In genomic region chr9:38417003-38417965, GRCh38 we compare ENCODE assay signal across 8 cellular contexts. TPM values are rescaled to one million over a fixed set of nuclear protein-coding genes. Genes with fewer than 3 reads are reported as not detected.
DNase-seq lines count a peak whose midpoint lies in the region; ATAC-seq and TF ChIP-seq lines count a peak whose summit lies in the region.

No MANE protein-coding gene starts in this region.

- H3K4me3 Mint-ChIP-seq in activated CD8-positive, alpha-beta T cell treated with anti-CD3 and anti-CD28 coated beads for 36 hours = no peak overlapping the region

- H3K9me3 Mint-ChIP-seq in activated CD8-positive, alpha-beta T cell treated with anti-CD3 and anti-CD28 coated beads for 36 hours = no peaks in the 10 kb centered on the region

- peak; percentile 60 for TF ChIP-seq CTCF in LNCaP clone FGC (IDR thresholded peaks at IDR 0.05; ENCODE audit: control insufficient read depth, extremely low read depth, insufficient read depth)
- peak; percentile 75 for TF ChIP-seq CTCF in activated CD8-positive, alpha-beta T cell treated with anti-CD3 and anti-CD28 coated beads for 36 hours (IDR thresholded peaks at IDR 0.05)

- ATAC-seq in activated CD8-positive, alpha-beta T cell treated with anti-CD3 and anti-CD28 coated beads for 36 hours = peak; percentile 61

- H3K36me3 Mint-ChIP-seq in activated CD8-positive, alpha-beta T cell treated with anti-CD3 and anti-CD28 coated beads for 36 hours (ENCODE audit: low read depth) = no peaks in the 10 kb centered on the region

- intact Hi-C loops in activated CD8-positive, alpha-beta T cell treated with anti-CD3 and anti-CD28 coated beads for 36 hours (cut with micrococcal nuclease) = no loop called here

- POLR2A ChIA-PET in activated CD8-positive, alpha-beta T cell treated with anti-CD3 and anti-CD28 coated beads for 36 hours (lab: Charles Lee) = no interaction called here

- no peaks in the 10 kb centered on the region for H3K4me1 Mint-ChIP-seq in activated CD8-positive, alpha-beta T cell treated with anti-CD3 and anti-CD28 coated beads for 36 hours (ENCODE audit: low read depth)

- H3K27ac Mint-ChIP-seq in activated CD8-positive, alpha-beta T cell treated with anti-CD3 and anti-CD28 coated beads for 36 hours = no peak overlapping the region

- DNase-seq in activated effector memory CD4-positive, alpha-beta T cell treated with anti-CD3 and anti-CD28 coated beads, Interleukin-2, amount 50 U/mL, for 16 hours = peak; percentile 76
- DNase-seq in activated effector memory CD4-positive, alpha-beta T cell treated with Interleukin-2 at 50 U/mL for 16 hours = no peak
- DNase-seq in LNCaP clone FGC (ENCODE audit: low read depth) = no peak
- peak; percentile 75 for DNase-seq in activated CD8-positive, alpha-beta T cell treated with anti-CD3 and anti-CD28 coated beads for 36 hours
- DNase-seq in left kidney (ENCODE audit: low read depth, low spot score) = peak; percentile 59
- no peak for DNase-seq in NOMO-1 treated with DMSO at 0.1 percent for 48 hours (lab: John Stamatoyannopoulos, UW; ENCODE audit: unreplicated experiment)
- no peak for DNase-seq in NCI-H1105 (lab: John Stamatoyannopoulos, UW)
- DNase-seq in AG08396 (ENCODE audit: low spot score) = no peak

- peaks cover 13% of the 10 kb centered on the region for H3K27me3 Mint-ChIP-seq in activated CD8-positive, alpha-beta T cell treated with anti-CD3 and anti-CD28 coated beads for 36 hours

- CTCF ChIA-PET in activated CD8-positive, alpha-beta T cell treated with anti-CD3 and anti-CD28 coated beads for 36 hours (lab: Charles Lee) = interaction anchor here (0.7 to 2.8 kb wide), 9 partner anchors 12 to 503 kb away, joined by 3 to 18 read pairs (median 3); partner anchors contain the start of gene ALDH1B1

- no peak overlapping the region for H3K4me3 ChIP-seq in LNCaP clone FGC (ENCODE audit: low read depth, low read length)

RNA-seq across cellular contexts. Expression of gene IGFBPL1, which starts 7.0 kb away (rescaled TPM):
- not detected for total RNA-seq in activated CD8-positive, alpha-beta T cell treated with anti-CD3 and anti-CD28 coated beads for 36 hours

RNA-seq across cellular contexts. Expression of gene ALDH1B1, which starts 24.8 kb away (rescaled TPM):
- 10 to 100 TPM; 23.9 to 26.5 TPM for total RNA-seq in activated CD8-positive, alpha-beta T cell treated with anti-CD3 and anti-CD28 coated beads for 36 hours

Comparison
In these comparisons a context has a peak if more than half of its experiments do, and no peak if none do; other contexts are left out.
1. DNase-seq: peak in activated effector memory CD4-positive, alpha-beta T cell treated with anti-CD3 and anti-CD28 coated beads, Interleukin-2, amount 50 U/mL, for 16 hours (single experiment), activated CD8-positive, alpha-beta T cell treated with anti-CD3 and anti-CD28 coated beads for 36 hours (single experiment) and left kidney (single experiment); none in activated effector memory CD4-positive, alpha-beta T cell treated with Interleukin-2 at 50 U/mL for 16 hours (single experiment), LNCaP clone FGC (single experiment), NOMO-1 treated with DMSO at 0.1 percent for 48 hours (single experiment), NCI-H1105 (single experiment) and AG08396 (single experiment).